ENCODE assay signal across 9 cellular contexts in the genomic region with DNA sequence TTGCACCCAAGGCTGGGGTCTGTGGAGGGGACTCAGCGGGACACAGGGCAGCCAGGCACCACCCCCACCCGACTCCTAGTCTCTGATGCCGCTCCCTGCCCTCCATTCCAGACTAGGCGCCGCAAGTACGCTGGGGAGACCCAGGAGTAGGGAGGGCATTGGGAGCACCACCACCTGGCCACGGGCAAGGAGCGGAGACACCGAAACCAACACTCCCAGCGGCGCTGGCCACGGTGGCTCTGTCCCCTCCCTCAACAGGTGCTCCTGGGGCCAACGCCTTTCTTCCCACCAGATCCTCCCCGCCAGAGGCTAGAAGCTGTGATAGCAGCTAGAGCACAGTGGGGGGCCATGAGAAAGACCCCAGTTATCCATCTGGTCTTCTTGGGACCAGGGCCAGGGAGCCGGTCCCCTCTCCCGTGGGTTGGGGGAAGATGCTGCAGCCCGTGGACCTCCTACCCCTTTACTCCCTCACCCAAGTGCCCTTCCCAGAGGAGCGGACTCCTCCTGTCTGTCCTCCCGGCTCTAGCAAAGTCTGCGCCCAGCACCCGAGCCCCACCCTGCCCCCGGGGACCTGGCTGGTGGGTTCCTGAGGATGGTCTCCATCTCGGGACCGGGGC. TPM values are rescaled to one million over a fixed set of nuclear protein-coding genes. Genes with fewer than 3 reads are reported as not detected.
DNase-seq lines count a peak whose midpoint lies in the region; ATAC-seq and TF ChIP-seq lines count a peak whose summit lies in the region.
"Had no signal": no experiment of that assay in that cellular context is flagged by ENCODE, and none has a peak within 500 bp of the region (broad histone marks: within the 10 kb centered on the region; RNA-seq: fewer than 3 reads in every experiment).

No MANE protein-coding gene starts in this region.

- H3K4me3 ChIP-seq in SK-N-SH (ENCODE audit: low read depth in 2 of 2, low read length in 1 of 2) (peak overlapping the region in 1 of 2 experiments; percentile 62; a peak in 3 of 4 replicates), colonic mucosa (no peak overlapping the region)

- H3K9me3 ChIP-seq in SK-N-SH = no peaks in the 10 kb centered on the region
- H3K9me3 ChIP-seq in colonic mucosa = no peaks in the 10 kb centered on the region

- POLR2A ChIA-PET in SK-N-SH (lab: Yijun Ruan, JAX) = interaction anchor here (2.3 kb wide), 1 partner anchor 25 kb away, joined by 8 read pairs; a partner anchor contains a TSS

- no peaks in the 10 kb centered on the region for H3K36me3 Mint-ChIP-seq in IgD-negative memory B cell
- H3K36me3 Mint-ChIP-seq in progenitor cell of endocrine pancreas (ENCODE audit: insufficient read depth) = peaks cover 2% of the 10 kb centered on the region

- CTCF ChIA-PET in SK-N-SH (lab: Yijun Ruan, JAX) = interaction anchor here (1.0 to 12.9 kb wide), 5 partner anchors 10 to 152 kb away, joined by 3 to 108 read pairs (median 4); no protein-coding TSS in a partner anchor

- H3K4me1 Mint-ChIP-seq in IgD-negative memory B cell = peaks cover 10 to 16% (median 13%) of the 10 kb centered on the region in 3 donors
- peaks cover 7% of the 10 kb centered on the region for H3K4me1 Mint-ChIP-seq in progenitor cell of endocrine pancreas (ENCODE audit: low read depth)

- H3K4me2 ChIP-seq in SK-N-SH = peak overlapping the region; percentile 57

- H3K27ac ChIP-seq in SK-N-SH (ENCODE audit: low read depth in 2 of 2, low read length in 1 of 2) = peak overlapping the region in 1 of 2 experiments; percentile 53; a peak in 1 of 4 replicates
- H3K27ac ChIP-seq in colonic mucosa = no peak overlapping the region

- no peak for TF ChIP-seq RAD21 in SK-N-SH (IDR thresholded peaks at IDR 0.05; ENCODE audit: low read length)

- TF ChIP-seq EP300 in SK-N-SH (IDR thresholded peaks at IDR 0.05; ENCODE audit: borderline replicate concordance in 1 of 2, low read depth in 1 of 2, low read length in 1 of 2) = no peak

- peak overlapping the region; percentile 46; the same call in 1 of the 2 replicates for H2AFZ ChIP-seq in SK-N-SH (ENCODE audit: low read depth)

- H4K20me1 ChIP-seq in SK-N-SH (ENCODE audit: insufficient read depth) = no peaks in the 10 kb centered on the region

- H3K27ac Mint-ChIP-seq in IgD-negative memory B cell (peak overlapping the region in 2 of 3 donors; percentile 88 to 95), progenitor cell of endocrine pancreas (peak overlapping the region; percentile 67)

- DNase-seq in SK-N-SH (no peak), colonic mucosa (peak; percentile 44), progenitor cell of endocrine pancreas (ENCODE audit: low spot score, unreplicated experiment) (no peak), OCI-M2 (lab: John Stamatoyannopoulos, UW; ENCODE audit: unreplicated experiment) (no peak), hypothalamus (lab: John Stamatoyannopoulos, UW) (no peak)
- DNase-seq: NCI-H446 had no signal

- H3K9ac ChIP-seq in SK-N-SH (no peak overlapping the region), colonic mucosa (ENCODE audit: low read depth in 2 of 2, low read length in 2 of 2) (peak overlapping the region in 1 of 2 donors; percentile 8)

- peaks cover 8 to 30% of the 10 kb centered on the region in 2 experiments; a peak in 2 of 4 replicates for H3K4me1 ChIP-seq in SK-N-SH (ENCODE audit: control insufficient read depth in 1 of 2, insufficient read depth in 2 of 2, low read depth in 1 of 2, low read length in 1 of 2)
- peaks cover 28% of the 10 kb centered on the region for H3K4me1 ChIP-seq in colonic mucosa

- WGBS in SK-N-SH (ENCODE audit: low lambda C conversion rate) = 29% methylated on average over 17 of the region's 24 CpGs

- intact Hi-C loops in colonic mucosa (cut with DNase I) = no loop called here

- H3K27me3 Mint-ChIP-seq in IgD-negative memory B cell (no peaks in the 10 kb centered on the region), progenitor cell of endocrine pancreas (peaks cover 32% of the 10 kb centered on the region)

- no peaks in the 10 kb centered on the region for H3K9me2 ChIP-seq in SK-N-SH

- H3K4me3 Mint-ChIP-seq in IgD-negative memory B cell (peak overlapping the region; percentile 73 to 94 (median 82)), progenitor cell of endocrine pancreas (ENCODE audit: low read depth) (peak overlapping the region; percentile 67)

- H3K27me3 ChIP-seq in SK-N-SH (ENCODE audit: insufficient read depth) (no peaks in the 10 kb centered on the region), colonic mucosa (peaks cover 23% of the 10 kb centered on the region)

- H3F3A ChIP-seq in SK-N-SH (replicated peaks; ENCODE audit: insufficient read depth) = peaks cover 9% of the 10 kb centered on the region

- peaks cover 19% of the 10 kb centered on the region; the same call in 1 of the 2 replicates for H3K79me2 ChIP-seq in SK-N-SH (ENCODE audit: insufficient read depth)

- TF ChIP-seq CTCF in SK-N-SH (IDR thresholded peaks at IDR 0.05) (no peak), colonic mucosa (IDR thresholded peaks at IDR 0.05) (no peak), progenitor cell of endocrine pancreas (IDR thresholded peaks at IDR 0.05; ENCODE audit: unreplicated experiment) (no peak)

- ATAC-seq in SK-N-SH treated with all-trans-retinoic acid at 6 μM for 48 hours = no peak
- ATAC-seq in HG03039 (IDR thresholded peaks at IDR 0.05; ENCODE audit: unreplicated experiment) = no peak

- peaks cover 5 to 13% of the 10 kb centered on the region in 2 experiments for H3K36me3 ChIP-seq in SK-N-SH (replicated peaks in 1 of 2; ENCODE audit: control insufficient read depth in 1 of 2, insufficient read depth in 2 of 2, low read length in 1 of 2)
- peaks cover 5% of the 10 kb centered on the region for H3K36me3 ChIP-seq in colonic mucosa

- H3K9me3 Mint-ChIP-seq in IgD-negative memory B cell (no peaks in the 10 kb centered on the region), progenitor cell of endocrine pancreas (ENCODE audit: low read depth) (no peaks in the 10 kb centered on the region)

TF ChIP-seq in SK-N-SH, 30 proteins besides CTCF, POLR2A, EP300 and RAD21 (continues in another document):
- TF ChIP-seq, protein P1, sequence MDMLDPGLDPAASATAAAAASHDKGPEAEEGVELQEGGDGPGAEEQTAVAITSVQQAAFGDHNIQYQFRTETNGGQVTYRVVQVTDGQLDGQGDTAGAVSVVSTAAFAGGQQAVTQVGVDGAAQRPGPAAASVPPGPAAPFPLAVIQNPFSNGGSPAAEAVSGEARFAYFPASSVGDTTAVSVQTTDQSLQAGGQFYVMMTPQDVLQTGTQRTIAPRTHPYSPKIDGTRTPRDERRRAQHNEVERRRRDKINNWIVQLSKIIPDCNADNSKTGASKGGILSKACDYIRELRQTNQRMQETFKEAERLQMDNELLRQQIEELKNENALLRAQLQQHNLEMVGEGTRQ (IDR thresholded peaks at IDR 0.05; ENCODE audit: borderline replicate concordance, low read depth, low read length) = no peak
- TF ChIP-seq RFX5 (IDR thresholded peaks at IDR 0.05; ENCODE audit: low read length) = no peak
- TF ChIP-seq FOXM1 (IDR thresholded peaks at IDR 0.05; ENCODE audit: low read depth) = no peak
- TF ChIP-seq GATA2 (CRISPR knock-in tag; IDR thresholded peaks at IDR 0.05) = no peak
- no peak for TF ChIP-seq TCF12 (IDR thresholded peaks at IDR 0.05)
- TF ChIP-seq EZH2phosphoT487 (IDR thresholded peaks at IDR 0.05; ENCODE audit: borderline replicate concordance, low read depth) = no peak

TF ChIP-seq in SK-N-SH treated with all-trans-retinoic acid at 6 μM for 48 hours, 23 proteins besides CTCF, POLR2A, EP300 and RAD21 (continues in another document):
- no peak for TF ChIP-seq ZNF565 (CRISPR knock-in tag; conservative IDR thresholded peaks at IDR 0.05; ENCODE audit: low read depth)
- no peak for TF ChIP-seq ESRRG (CRISPR knock-in tag; IDR thresholded peaks at IDR 0.05)
- TF ChIP-seq ZNF8 (CRISPR knock-in tag; IDR thresholded peaks at IDR 0.05) = no peak
- no peak for TF ChIP-seq ARNTL (CRISPR knock-in tag; IDR thresholded peaks at IDR 0.05; ENCODE audit: borderline replicate concordance, low read depth)
- no peak for TF ChIP-seq ZNF70 (CRISPR knock-in tag; IDR thresholded peaks at IDR 0.05)
- no peak for TF ChIP-seq ZFP30 (CRISPR knock-in tag; IDR thresholded peaks at IDR 0.05)

RNA-seq across cellular contexts. Expression of a gene that starts 0.5 kb away (rescaled TPM):
- 10.7 and 10.8 TPM in 2 replicates for polyA plus RNA-seq in SK-N-SH (2012; rRNA removed)
- 5.5 and 7.5 TPM in 2 replicates for polyA plus RNA-seq in SK-N-SH (2012; cell fraction: cytosol; rRNA removed)
- 21.8 and 29.3 TPM in 2 replicates for polyA plus RNA-seq in SK-N-SH (2012; cell fraction: nucleus; rRNA removed)
- polyA plus RNA-seq in IgD-negative memory B cell = 4.9 TPM
- total RNA-seq in colonic mucosa = 1 to 10 TPM; 1.5 to 1.9 TPM
- 3.0 and 3.3 TPM in 2 replicates for total RNA-seq in progenitor cell of endocrine pancreas

RNA-seq across cellular contexts. Expression of a gene that starts 5.3 kb away (rescaled TPM):
- polyA plus RNA-seq in SK-N-SH (2012; rRNA removed) = 13.3 and 20.4 TPM in 2 replicates
- 12.2 and 13.2 TPM in 2 replicates for polyA plus RNA-seq in SK-N-SH (2012; cell fraction: cytosol; rRNA removed)
- polyA plus RNA-seq in SK-N-SH (2012; cell fraction: nucleus; rRNA removed) = 20.2 and 20.6 TPM in 2 replicates
- polyA plus RNA-seq in IgD-negative memory B cell = 39.0 TPM
- total RNA-seq in colonic mucosa = 10 to 100 TPM; 76.6 to 79.5 TPM
- total RNA-seq in progenitor cell of endocrine pancreas = 27.1 and 32.9 TPM in 2 replicates

RNA-seq across cellular contexts. Expression of a gene that starts 8.0 kb away (rescaled TPM):
- 0.19 and 0.21 TPM in 2 replicates for polyA plus RNA-seq in SK-N-SH (2012; rRNA removed)
- polyA plus RNA-seq in SK-N-SH (2012; cell fraction: cytosol; rRNA removed) = 0.05 TPM in 1 of 2 replicates, not detected in the other
- polyA plus RNA-seq in SK-N-SH (2012; cell fraction: nucleus; rRNA removed) = 1.6 and 1.8 TPM in 2 replicates
- polyA plus RNA-seq in IgD-negative memory B cell = not detected
- 10 to 100 TPM; 43.9 to 80.1 TPM for total RNA-seq in colonic mucosa
- total RNA-seq in progenitor cell of endocrine pancreas = 0.93 and 1.5 TPM in 2 replicates

RNA-seq across cellular contexts. Expression of a gene that starts 17.5 kb away (rescaled TPM):
- polyA plus RNA-seq in SK-N-SH (2012; rRNA removed) (36.7 and 37.1 TPM in 2 replicates), IgD-negative memory B cell (52.0 TPM)
- 9.7 and 21.1 TPM in 2 replicates for polyA plus RNA-seq in SK-N-SH (2012; cell fraction: cytosol; rRNA removed)
- 91.7 and 142 TPM in 2 replicates for polyA plus RNA-seq in SK-N-SH (2012; cell fraction: nucleus; rRNA removed)
- total RNA-seq in colonic mucosa (10 to 100 TPM; 19.4 to 43.1 TPM), progenitor cell of endocrine pancreas (30.8 and 32.2 TPM in 2 replicates)

RNA-seq across cellular contexts. Expression of a gene that starts 20.3 kb away (rescaled TPM):
- polyA plus RNA-seq in SK-N-SH (2012; rRNA removed) (38.1 and 47.8 TPM in 2 replicates), IgD-negative memory B cell (11.0 TPM)
- polyA plus RNA-seq in SK-N-SH (2012; cell fraction: cytosol; rRNA removed) = 19.2 and 29.4 TPM in 2 replicates
- polyA plus RNA-seq in SK-N-SH (2012; cell fraction: nucleus; rRNA removed) = 170 and 358 TPM in 2 replicates
- total RNA-seq in colonic mucosa (10 to 100 TPM; 45.4 to 64.3 TPM), progenitor cell of endocrine pancreas (41.5 and 43.6 TPM in 2 replicates)

Comparison
In these comparisons a context has a peak if more than half of its experiments do, and no peak if none do; other contexts are left out.
1. RNA of a gene that starts 8.0 kb away (total RNA-seq): 43.9 to 80.1 TPM in colonic mucosa; 0.93 to 1.5 TPM in progenitor cell of endocrine pancreas; every median in the first group is over 10 times any median in the second.